ENCODE assay signal across 22 cellular contexts in the genomic region with DNA sequence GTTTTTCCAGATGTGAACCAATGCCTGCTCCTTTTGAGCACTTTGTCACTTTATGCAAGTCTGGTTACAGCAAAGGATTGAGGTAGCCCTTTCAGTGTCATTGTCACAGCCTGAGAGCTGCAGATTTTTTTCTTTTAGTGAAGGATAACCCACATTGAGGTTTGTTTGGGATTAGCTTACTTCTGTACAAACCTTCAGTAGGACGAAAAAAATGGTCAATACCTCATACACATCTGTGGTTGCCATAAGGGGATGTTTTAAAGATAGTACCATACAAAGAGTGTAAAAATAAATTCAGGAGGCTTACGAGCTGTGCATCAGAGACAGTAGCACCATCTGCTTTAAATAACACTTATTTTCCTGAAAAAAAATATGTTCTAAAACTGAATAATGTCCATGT.
"Had no signal": no experiment of that assay in that cellular context is flagged by ENCODE, and none has a peak within 500 bp of the region (broad histone marks: within the 10 kb centered on the region; RNA-seq: fewer than 3 reads in every experiment).

No MANE protein-coding gene starts in this region.

- H3K36me3 ChIP-seq: Peyer's patch, SJCRH30 had no signal

- DNase-seq: IMR-90, Kasumi-1, KG1, NCI-H1092, NCI-H1105 treated with DMSO at 0.1 percent for 48 hours, NCI-H1417 treated with DMSO at 0.1 percent for 48 hours, NCI-H146, NCI-H1694 treated with DMSO at 0.1 percent for 48 hours, NCI-H1930, NCI-H2081, NCI-H2107, NCI-H2227 treated with DMSO at 0.1 percent for 48 hours, NCI-H524, NCI-H526 treated with DMSO at 0.1 percent for 48 hours, NCI-H748 treated with DMSO at 0.1 percent for 48 hours, PC-9, Peyer's patch, SHP77 treated with DMSO at 0.1 percent for 48 hours, SJCRH30 had no signal

- H3K27ac ChIP-seq: PC-9, Peyer's patch, SJCRH30 had no signal

- H3K9me3 ChIP-seq: Peyer's patch, SJCRH30 had no signal

- H3K27me3 ChIP-seq: Peyer's patch had no signal

- H2AFZ ChIP-seq: PC-9 had no signal

- H3K4me2 ChIP-seq: PC-9 had no signal

- H3K4me1 ChIP-seq: Peyer's patch, SJCRH30 had no signal

- H3K4me3 ChIP-seq: PC-9, Peyer's patch, SJCRH30 had no signal

- ATAC-seq: HepG2, Right ventricle myocardium inferior, SK-N-SH treated with all-trans-retinoic acid at 6 μM for 48 hours had no signal
